In genomic region chr15:40108061-40108854, GRCh38 we compare ENCODE assay signal across 8 cellular contexts. TPM values are rescaled to one million over a fixed set of nuclear protein-coding genes. Genes with fewer than 3 reads are reported as not detected.
DNase-seq lines count a peak whose midpoint lies in the region; ATAC-seq and TF ChIP-seq lines count a peak whose summit lies in the region.

No MANE protein-coding gene starts in this region.

- peak; percentile 3 for ATAC-seq in GM19397 (IDR thresholded peaks at IDR 0.05; ENCODE audit: unreplicated experiment)
- peak; percentile 14 for ATAC-seq in effector memory CD8-positive, alpha-beta T cell (replicated peaks)

- H3K4me1 ChIP-seq in BE2C (peaks cover 23% of the 10 kb centered on the region), Peyer's patch (peaks cover 3 to 47% (median 33%) of the 10 kb centered on the region in 4 donors)

- TF ChIP-seq POLR2A in Peyer's patch (IDR thresholded peaks at IDR 0.05): peak in 1 of 2 donors; percentile 53

- no peaks in the 10 kb centered on the region for H3K27me3 ChIP-seq in BE2C
- no peaks in the 10 kb centered on the region for H3K27me3 ChIP-seq in Peyer's patch

- H3K4me1 Mint-ChIP-seq in effector memory CD8-positive, alpha-beta T cell (ENCODE audit: low read depth in 2 of 2): peaks cover 37 to 43% of the 10 kb centered on the region in 2 donors
- H3K4me1 Mint-ChIP-seq in mesothelial cell of epicardium: peaks cover 64% of the 10 kb centered on the region

- TF ChIP-seq CTCF in BE2C (IDR thresholded peaks at IDR 0.05; ENCODE audit: low read depth, low read length) (no peak), Peyer's patch (IDR thresholded peaks at IDR 0.05) (no peak), mesothelial cell of epicardium (IDR thresholded peaks at IDR 0.05; ENCODE audit: unreplicated experiment) (no peak)

- H3K27ac Mint-ChIP-seq in effector memory CD8-positive, alpha-beta T cell: peak overlapping the region; percentile 91 to 96
- peak overlapping the region; percentile 97 for H3K27ac Mint-ChIP-seq in mesothelial cell of epicardium

- peak overlapping the region; percentile 71 for H3K4me3 ChIP-seq in BE2C (ENCODE audit: low read depth, low read length)
- peak overlapping the region; percentile 69 to 95 (median 77) for H3K4me3 ChIP-seq in Peyer's patch

- H3K4me3 Mint-ChIP-seq in effector memory CD8-positive, alpha-beta T cell: peak overlapping the region; percentile 98 to 99
- H3K4me3 Mint-ChIP-seq in mesothelial cell of epicardium: peak overlapping the region; percentile 93

- no peaks in the 10 kb centered on the region for H3K9me3 Mint-ChIP-seq in effector memory CD8-positive, alpha-beta T cell
- no peaks in the 10 kb centered on the region for H3K9me3 Mint-ChIP-seq in mesothelial cell of epicardium

- DNase-seq in BE2C: no peak
- peak in 1 of 3 donors; percentile 61 for DNase-seq in Peyer's patch
- DNase-seq in effector memory CD8-positive, alpha-beta T cell: peak in 1 of 3 experiments; percentile 16
- DNase-seq in mesothelial cell of epicardium (ENCODE audit: low spot score in 2 of 2, unreplicated experiment in 2 of 2): no peak
- DNase-seq in ureter (ENCODE audit: low spot score): peak; percentile 75
- no peak for DNase-seq in NCI-H1694 (lab: John Stamatoyannopoulos, UW)
- DNase-seq in MV-4-11 (lab: John Stamatoyannopoulos, UW): no peak

- no peaks in the 10 kb centered on the region for H3K36me3 ChIP-seq in BE2C
- H3K36me3 ChIP-seq in Peyer's patch: no peaks in the 10 kb centered on the region

- H3K36me3 Mint-ChIP-seq in effector memory CD8-positive, alpha-beta T cell (ENCODE audit: insufficient read depth): peaks cover 11% of the 10 kb centered on the region
- H3K36me3 Mint-ChIP-seq in mesothelial cell of epicardium: no peaks in the 10 kb centered on the region

- no peaks in the 10 kb centered on the region for H3K9me3 ChIP-seq in BE2C
- no peaks in the 10 kb centered on the region for H3K9me3 ChIP-seq in Peyer's patch

- peak overlapping the region; percentile 83 to 94 (median 89) for H3K27ac ChIP-seq in Peyer's patch

- H3K27me3 Mint-ChIP-seq in effector memory CD8-positive, alpha-beta T cell: peaks cover 12 to 18% of the 10 kb centered on the region in 2 donors
- no peaks in the 10 kb centered on the region for H3K27me3 Mint-ChIP-seq in mesothelial cell of epicardium (ENCODE audit: low read depth)

RNA-seq across cellular contexts. Expression of gene BMF, which starts 0.4 kb away (rescaled TPM):
- polyA plus RNA-seq in BE2C (2012; ENCODE audit: insufficient read depth, insufficient read length, low read depth): 17.1 TPM
- total RNA-seq in Peyer's patch (10 to 100 TPM; 13.5 to 98.2 (median 26.1) TPM), mesothelial cell of epicardium (90.3 to 98.9 TPM (median 97.0 TPM) in 3 replicates), ureter (8.3 TPM)

RNA-seq across cellular contexts. Expression of gene BUB1B, which starts 52.6 kb away (rescaled TPM):
- polyA plus RNA-seq in BE2C (2012; ENCODE audit: insufficient read depth, insufficient read length, low read depth): 7.8 TPM
- total RNA-seq in Peyer's patch: 100 to 1,000 TPM in 1 of 4 donors, 10 to 100 TPM in 3; 10.6 to 120 (median 13.3) TPM
- 29.0 to 38.2 TPM (median 35.5 TPM) in 3 replicates for total RNA-seq in mesothelial cell of epicardium
- total RNA-seq in ureter: 1.9 TPM
